9 cellular contexts compared by ENCODE assay signal in genomic region chr5:25423271-25423670, GRCh38.
"Had no signal": no experiment of that assay in that cellular context is flagged by ENCODE, and none has a peak within 500 bp of the region (broad histone marks: within the 10 kb centered on the region; RNA-seq: fewer than 3 reads in every experiment).

No MANE protein-coding gene starts in this region.

- H3K9ac ChIP-seq: KMS-11 had no signal

- DNase-seq: IMR-90, KBM-7, KG1 had no signal

- H3K4me2 ChIP-seq: KMS-11 had no signal

- H3K4me3 ChIP-seq: K562 had no signal

- FAIRE-seq: HepG2, HTR-8/SVneo, K562 had no signal

- H3K4me3 Mint-ChIP-seq: IgD-negative memory B cell had no signal

- ATAC-seq: HepG2, K562 had no signal

- H3K36me3 Mint-ChIP-seq: IgD-negative memory B cell had no signal

- H3K27me3 Mint-ChIP-seq: IgD-negative memory B cell had no signal

- H3K4me1 Mint-ChIP-seq: IgD-negative memory B cell had no signal

- H3K27ac Mint-ChIP-seq: IgD-negative memory B cell had no signal

- H3K27ac ChIP-seq: HL-60, KMS-11 had no signal
